Comparison of ENCODE assay signal across 10 cellular contexts in genomic region chr4:173182403-173182802, GRCh38. TPM values are rescaled to one million over a fixed set of nuclear protein-coding genes. Genes with fewer than 3 reads are reported as not detected.
DNase-seq lines count a peak whose midpoint lies in the region; ATAC-seq and TF ChIP-seq lines count a peak whose summit lies in the region.
"Had no signal": no experiment of that assay in that cellular context is flagged by ENCODE, and none has a peak within 500 bp of the region (broad histone marks: within the 10 kb centered on the region; RNA-seq: fewer than 3 reads in every experiment).

No MANE protein-coding gene starts in this region.

- TF ChIP-seq CTCF in mesothelial cell of epicardium (IDR thresholded peaks at IDR 0.05; ENCODE audit: unreplicated experiment): no peak

- no peak for ATAC-seq in GM19455 (IDR thresholded peaks at IDR 0.05; ENCODE audit: unreplicated experiment)
- ATAC-seq: heart right ventricle had no signal

- H3K9me3 Mint-ChIP-seq in mesothelial cell of epicardium: no peaks in the 10 kb centered on the region
- H3K9me3 Mint-ChIP-seq: activated naive CD8-positive, alpha-beta T cell treated with anti-CD3 and anti-CD28 coated beads for 36 hours had no signal

- peak; percentile 85 for DNase-seq in EH (ENCODE audit: low read depth)
- DNase-seq in M059J (ENCODE audit: low read depth): peak; percentile 88
- DNase-seq in cerebellum (ENCODE audit: low spot score): peak; percentile 53
- peak; percentile 67 for DNase-seq in non-pigmented ciliary epithelial cell (ENCODE audit: low read depth)
- no peak for DNase-seq in NCI-H2107 treated with DMSO at 0.1 percent for 48 hours (lab: John Stamatoyannopoulos, UW; ENCODE audit: unreplicated experiment)
- DNase-seq in mesothelial cell of epicardium (ENCODE audit: low spot score in 2 of 2, unreplicated experiment in 2 of 2): no peak
- DNase-seq in islet precursor cell: no peak
- DNase-seq: activated naive CD8-positive, alpha-beta T cell treated with anti-CD3 and anti-CD28 coated beads for 36 hours; heart right ventricle had no signal

- H3K4me3 Mint-ChIP-seq in mesothelial cell of epicardium: no peak overlapping the region
- H3K4me3 Mint-ChIP-seq: activated naive CD8-positive, alpha-beta T cell treated with anti-CD3 and anti-CD28 coated beads for 36 hours had no signal

- peaks cover 20% of the 10 kb centered on the region for H3K4me1 Mint-ChIP-seq in mesothelial cell of epicardium

- H3K36me3 Mint-ChIP-seq in mesothelial cell of epicardium: peaks cover 2% of the 10 kb centered on the region

- no peak overlapping the region for H3K27ac Mint-ChIP-seq in mesothelial cell of epicardium
- H3K27ac Mint-ChIP-seq: activated naive CD8-positive, alpha-beta T cell treated with anti-CD3 and anti-CD28 coated beads for 36 hours had no signal

- H3K27me3 Mint-ChIP-seq in mesothelial cell of epicardium (ENCODE audit: low read depth): no peaks in the 10 kb centered on the region
- H3K27me3 Mint-ChIP-seq: activated naive CD8-positive, alpha-beta T cell treated with anti-CD3 and anti-CD28 coated beads for 36 hours had no signal

RNA-seq across cellular contexts. Expression of gene GALNT7, which starts 13.8 kb away (rescaled TPM):
- total RNA-seq in M059J (2014; rRNA removed; shearing (Covaris generic)): 23.8 and 37.6 TPM in 2 replicates
- total RNA-seq in cerebellum (49.3 TPM), mesothelial cell of epicardium (35.8 to 38.8 TPM (median 36.7 TPM) in 3 replicates)

Comparison
In these comparisons a context has a peak if more than half of its experiments do, and no peak if none do; other contexts are left out.
1. DNase-seq: peak in EH (single experiment), M059J (single experiment), cerebellum (single experiment) and non-pigmented ciliary epithelial cell (single experiment); none in NCI-H2107 treated with DMSO at 0.1 percent for 48 hours (single experiment), mesothelial cell of epicardium (0 of 2) and islet precursor cell (single experiment).